In the genomic region with DNA sequence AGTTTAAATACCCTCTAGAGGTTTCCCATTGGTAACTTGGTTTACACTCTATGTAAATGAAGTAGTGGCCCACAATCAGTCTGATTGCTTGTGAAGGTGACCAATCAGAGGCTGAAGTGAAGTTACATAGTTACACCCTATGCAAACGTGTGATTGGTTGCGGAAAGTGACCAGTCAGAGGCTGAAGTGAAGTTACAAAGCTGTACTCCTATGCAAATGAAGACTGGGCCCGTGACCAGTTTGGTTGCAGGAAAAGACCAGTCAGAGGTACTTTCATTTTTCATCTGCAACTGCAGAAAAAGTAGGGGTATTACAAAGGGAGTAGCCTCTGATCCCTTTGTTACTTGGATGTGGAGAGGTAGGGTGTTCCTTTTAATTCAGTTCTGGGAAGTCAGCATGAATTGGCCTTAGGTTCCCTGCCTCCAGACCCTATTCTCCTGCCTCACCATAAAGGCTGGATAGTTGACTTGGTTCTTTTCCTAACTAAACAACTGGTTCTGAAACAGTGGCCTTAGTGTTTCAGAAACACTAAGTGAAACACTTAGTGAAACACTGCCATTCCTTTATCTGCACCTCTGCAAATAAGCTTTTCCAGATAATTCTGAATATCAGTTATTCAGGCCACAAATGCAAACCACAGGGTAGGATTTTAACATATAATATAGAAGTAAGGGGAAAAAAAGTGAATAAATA, we compare ENCODE assay signal across 15 cellular contexts. TPM values are rescaled to one million over a fixed set of nuclear protein-coding genes. Genes with fewer than 3 reads are reported as not detected.
A peak's percentile ranks its signal among the peaks of the same experiment; 100 is the strongest.
DNase-seq lines count a peak whose midpoint lies in the region; ATAC-seq and TF ChIP-seq lines count a peak whose summit lies in the region.
"Had no signal": no experiment of that assay in that cellular context is flagged by ENCODE, and none has a peak within 500 bp of the region (broad histone marks: within the 10 kb centered on the region; RNA-seq: fewer than 3 reads in every experiment).

No MANE protein-coding gene starts in this region.

- TF ChIP-seq POLR2A in body of pancreas (IDR thresholded peaks at IDR 0.05) (no peak), right lobe of liver (IDR thresholded peaks at IDR 0.05) (no peak)

- H3K79me2 ChIP-seq in Loucy (ENCODE audit: insufficient read depth, low read length), result peaks cover 4% of the 10 kb centered on the region; the same call in 1 of the 2 replicates

- no peak overlapping the region for H2AFZ ChIP-seq in Loucy (ENCODE audit: low read length)

- H3K36me3 ChIP-seq in Loucy (ENCODE audit: insufficient read depth, low read length), result no peaks in the 10 kb centered on the region
- no peaks in the 10 kb centered on the region for H3K36me3 ChIP-seq in body of pancreas (replicated peaks in 1 of 2; ENCODE audit: insufficient read depth in 1 of 2, low read depth in 2 of 2)
- H3K36me3 ChIP-seq in right lobe of liver, result no peaks in the 10 kb centered on the region
- H3K36me3 ChIP-seq: sigmoid colon had no signal

- peak overlapping the region; percentile 29 for H3K9ac ChIP-seq in Loucy (ENCODE audit: low read depth, low read length, poor library complexity, severe bottlenecking)

- intact Hi-C loops in body of pancreas (cut with DNase I) (no loop called here), right lobe of liver (cut with DNase I) (no loop called here)

- DNase-seq in EH (ENCODE audit: low read depth) (peak; percentile 10), body of pancreas (peak in 2 of 4 donors; percentile 15 to 47), right lobe of liver (peak in 1 of 3 donors; percentile 21), pons (ENCODE audit: low spot score) (no peak), NCI-H187 treated with DMSO at 0.1 percent for 48 hours (lab: John Stamatoyannopoulos, UW) (no peak), foreskin keratinocyte (no peak)
- DNase-seq: activated CD8-positive, alpha-beta T cell treated with anti-CD3 and anti-CD28 coated beads for 36 hours; activated naive CD4-positive, alpha-beta T cell treated with anti-CD3 and anti-CD28 coated beads, Interleukin-2, amount 50 U/mL, for 16 hours; activated T-cell treated with anti-CD3 and anti-CD28 coated beads, Interleukin-2, amount 50 U/mL, for 24 hours; foreskin melanocyte; NCI-H1436 treated with DMSO at 0.1 percent for 48 hours; RPMI8226; sigmoid colon had no signal

- 68 to 76% methylated on average over 3 of the region's 3 CpGs for WGBS in body of pancreas, 2 donors
- 67% methylated on average over 3 of the region's 3 CpGs for WGBS in right lobe of liver (ENCODE audit: insufficient coverage, low coverage, low lambda C conversion rate, missing lambda C conversion rate)

- peak overlapping the region; percentile 43 for H3K4me2 ChIP-seq in Loucy (ENCODE audit: low read depth, low read length, poor library complexity, severe bottlenecking)

- no peaks in the 10 kb centered on the region for H3K9me2 ChIP-seq in Loucy (replicated peaks; ENCODE audit: low read depth, low read length)

- no peak for TF ChIP-seq CTCF in Loucy (conservative IDR thresholded peaks at IDR 0.05; ENCODE audit: low read length)
- no peak for TF ChIP-seq CTCF in body of pancreas (IDR thresholded peaks at IDR 0.05)
- TF ChIP-seq CTCF in right lobe of liver (IDR thresholded peaks at IDR 0.05), result no peak
- TF ChIP-seq CTCF in foreskin keratinocyte (conservative IDR thresholded peaks at IDR 0.05), result no peak

- no peaks in the 10 kb centered on the region for H3F3A ChIP-seq in Loucy (ENCODE audit: low read depth)

- ATAC-seq in body of pancreas, result peak; percentile 31
- ATAC-seq in right lobe of liver, result peak; percentile 47 to 60 (median 54)
- no peak for ATAC-seq in HG03280 (IDR thresholded peaks at IDR 0.05; ENCODE audit: unreplicated experiment)
- ATAC-seq in foreskin keratinocyte, result no peak
- ATAC-seq: activated CD8-positive, alpha-beta T cell treated with anti-CD3 and anti-CD28 coated beads for 36 hours had no signal

- peaks cover 7% of the 10 kb centered on the region for H3K4me1 ChIP-seq in Loucy (ENCODE audit: insufficient read depth, low read length, poor library complexity, severe bottlenecking)
- peaks cover 43% of the 10 kb centered on the region for H3K4me1 ChIP-seq in body of pancreas
- peaks cover 0 to 23% (median 7%) of the 10 kb centered on the region in 4 donors for H3K4me1 ChIP-seq in right lobe of liver
- no peaks in the 10 kb centered on the region for H3K4me1 ChIP-seq in foreskin keratinocyte

- H3K4me3 ChIP-seq in Loucy (ENCODE audit: low read length, poor library complexity, severe bottlenecking) (peak overlapping the region; percentile 4), body of pancreas (no peak overlapping the region), right lobe of liver (no peak overlapping the region)
- H3K4me3 ChIP-seq: sigmoid colon had no signal

- no peaks in the 10 kb centered on the region for H4K20me1 ChIP-seq in Loucy (ENCODE audit: insufficient read depth, low read length, poor library complexity, severe bottlenecking)

- H3K27me3 ChIP-seq in Loucy (ENCODE audit: insufficient read depth, low read length, poor library complexity, severe bottlenecking) (no peaks in the 10 kb centered on the region), body of pancreas (no peaks in the 10 kb centered on the region), right lobe of liver (no peaks in the 10 kb centered on the region), foreskin keratinocyte (no peaks in the 10 kb centered on the region)
- H3K27me3 ChIP-seq: sigmoid colon had no signal

- H3K27ac ChIP-seq in body of pancreas (peak overlapping the region in 3 of 4 donors; percentile 12 to 29 (median 28)), right lobe of liver (peak overlapping the region in 1 of 3 donors; percentile 34), foreskin keratinocyte (no peak overlapping the region)
- H3K27ac ChIP-seq: sigmoid colon had no signal

- no peaks in the 10 kb centered on the region for H3K9me3 ChIP-seq in Loucy (ENCODE audit: insufficient read depth, low read depth, low read length)
- no peaks in the 10 kb centered on the region for H3K9me3 ChIP-seq in body of pancreas
- H3K9me3 ChIP-seq in right lobe of liver, result no peaks in the 10 kb centered on the region
- H3K9me3 ChIP-seq: sigmoid colon had no signal

RNA-seq across cellular contexts. Expression of gene MAGI3, which starts 39.3 kb away (rescaled TPM):
- total RNA-seq in body of pancreas, result 10 to 100 TPM; 38.4 to 75.8 TPM
- total RNA-seq in right lobe of liver, result 10 to 100 TPM in 5 of 6 experiments, 1 to 10 TPM in 1; 8.5 to 14.5 (median 12.3) TPM
- 6.9 and 7.6 TPM in 2 replicates for total RNA-seq in foreskin keratinocyte
- 1.8 and 2.6 TPM in 2 replicates for polyA plus RNA-seq in foreskin keratinocyte

Comparison
In these comparisons a context has a peak if more than half of its experiments do, and no peak if none do; other contexts are left out.
1. ATAC-seq: peak in body of pancreas (single experiment) and right lobe of liver (4 of 4); none in HG03280 (single experiment) and foreskin keratinocyte (single experiment).